In the genomic region with DNA sequence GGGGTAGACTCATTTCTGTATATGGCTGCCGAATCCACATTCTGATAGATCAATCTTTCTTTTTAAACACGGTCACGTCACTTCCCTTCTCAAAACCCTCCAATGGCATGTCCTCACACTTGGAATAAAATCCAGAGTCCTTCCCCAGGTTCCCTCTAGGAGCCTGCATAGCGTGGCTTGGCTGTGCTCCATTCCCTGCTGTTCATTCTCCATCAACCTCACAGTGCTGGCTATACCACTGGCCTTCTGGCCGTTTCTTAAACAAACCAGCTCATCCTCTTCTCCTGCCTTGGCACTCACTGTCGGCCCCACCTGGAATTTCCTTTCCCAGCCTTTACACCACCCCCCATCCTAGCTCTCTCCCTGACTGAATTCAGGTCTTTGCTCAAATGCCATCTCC, we compare ENCODE assay signal across 2 cellular contexts.
TF ChIP-seq lines count a peak whose summit lies in the region.

No MANE protein-coding gene starts in this region.

TF ChIP-seq in A549, 52 proteins besides CTCF, POLR2A, EP300 and RAD21 (continued from another document):
- TF ChIP-seq MAFK (IDR thresholded peaks at IDR 0.05; ENCODE audit: partially characterized antibody) = no peak
- no peak for TF ChIP-seq ZC3H11A (IDR thresholded peaks at IDR 0.05)
- TF ChIP-seq, protein P1, sequence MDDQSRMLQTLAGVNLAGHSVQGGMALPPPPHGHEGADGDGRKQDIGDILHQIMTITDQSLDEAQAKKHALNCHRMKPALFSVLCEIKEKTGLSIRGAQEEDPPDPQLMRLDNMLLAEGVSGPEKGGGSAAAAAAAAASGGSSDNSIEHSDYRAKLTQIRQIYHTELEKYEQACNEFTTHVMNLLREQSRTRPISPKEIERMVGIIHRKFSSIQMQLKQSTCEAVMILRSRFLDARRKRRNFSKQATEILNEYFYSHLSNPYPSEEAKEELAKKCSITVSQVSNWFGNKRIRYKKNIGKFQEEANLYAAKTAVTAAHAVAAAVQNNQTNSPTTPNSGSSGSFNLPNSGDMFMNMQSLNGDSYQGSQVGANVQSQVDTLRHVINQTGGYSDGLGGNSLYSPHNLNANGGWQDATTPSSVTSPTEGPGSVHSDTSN (IDR thresholded peaks at IDR 0.05) = no peak
- no peak for TF ChIP-seq KDM1A (IDR thresholded peaks at IDR 0.05; ENCODE audit: low read depth)
- TF ChIP-seq TFCP2L1 (CRISPR knock-in tag; IDR thresholded peaks at IDR 0.05) = no peak
TF ChIP-seq in A549: peak in this region for 0.

TF ChIP-seq in GM23338, 12 proteins besides CTCF, POLR2A, EP300 and RAD21 (continued from another document):
- TF ChIP-seq, protein P2, sequence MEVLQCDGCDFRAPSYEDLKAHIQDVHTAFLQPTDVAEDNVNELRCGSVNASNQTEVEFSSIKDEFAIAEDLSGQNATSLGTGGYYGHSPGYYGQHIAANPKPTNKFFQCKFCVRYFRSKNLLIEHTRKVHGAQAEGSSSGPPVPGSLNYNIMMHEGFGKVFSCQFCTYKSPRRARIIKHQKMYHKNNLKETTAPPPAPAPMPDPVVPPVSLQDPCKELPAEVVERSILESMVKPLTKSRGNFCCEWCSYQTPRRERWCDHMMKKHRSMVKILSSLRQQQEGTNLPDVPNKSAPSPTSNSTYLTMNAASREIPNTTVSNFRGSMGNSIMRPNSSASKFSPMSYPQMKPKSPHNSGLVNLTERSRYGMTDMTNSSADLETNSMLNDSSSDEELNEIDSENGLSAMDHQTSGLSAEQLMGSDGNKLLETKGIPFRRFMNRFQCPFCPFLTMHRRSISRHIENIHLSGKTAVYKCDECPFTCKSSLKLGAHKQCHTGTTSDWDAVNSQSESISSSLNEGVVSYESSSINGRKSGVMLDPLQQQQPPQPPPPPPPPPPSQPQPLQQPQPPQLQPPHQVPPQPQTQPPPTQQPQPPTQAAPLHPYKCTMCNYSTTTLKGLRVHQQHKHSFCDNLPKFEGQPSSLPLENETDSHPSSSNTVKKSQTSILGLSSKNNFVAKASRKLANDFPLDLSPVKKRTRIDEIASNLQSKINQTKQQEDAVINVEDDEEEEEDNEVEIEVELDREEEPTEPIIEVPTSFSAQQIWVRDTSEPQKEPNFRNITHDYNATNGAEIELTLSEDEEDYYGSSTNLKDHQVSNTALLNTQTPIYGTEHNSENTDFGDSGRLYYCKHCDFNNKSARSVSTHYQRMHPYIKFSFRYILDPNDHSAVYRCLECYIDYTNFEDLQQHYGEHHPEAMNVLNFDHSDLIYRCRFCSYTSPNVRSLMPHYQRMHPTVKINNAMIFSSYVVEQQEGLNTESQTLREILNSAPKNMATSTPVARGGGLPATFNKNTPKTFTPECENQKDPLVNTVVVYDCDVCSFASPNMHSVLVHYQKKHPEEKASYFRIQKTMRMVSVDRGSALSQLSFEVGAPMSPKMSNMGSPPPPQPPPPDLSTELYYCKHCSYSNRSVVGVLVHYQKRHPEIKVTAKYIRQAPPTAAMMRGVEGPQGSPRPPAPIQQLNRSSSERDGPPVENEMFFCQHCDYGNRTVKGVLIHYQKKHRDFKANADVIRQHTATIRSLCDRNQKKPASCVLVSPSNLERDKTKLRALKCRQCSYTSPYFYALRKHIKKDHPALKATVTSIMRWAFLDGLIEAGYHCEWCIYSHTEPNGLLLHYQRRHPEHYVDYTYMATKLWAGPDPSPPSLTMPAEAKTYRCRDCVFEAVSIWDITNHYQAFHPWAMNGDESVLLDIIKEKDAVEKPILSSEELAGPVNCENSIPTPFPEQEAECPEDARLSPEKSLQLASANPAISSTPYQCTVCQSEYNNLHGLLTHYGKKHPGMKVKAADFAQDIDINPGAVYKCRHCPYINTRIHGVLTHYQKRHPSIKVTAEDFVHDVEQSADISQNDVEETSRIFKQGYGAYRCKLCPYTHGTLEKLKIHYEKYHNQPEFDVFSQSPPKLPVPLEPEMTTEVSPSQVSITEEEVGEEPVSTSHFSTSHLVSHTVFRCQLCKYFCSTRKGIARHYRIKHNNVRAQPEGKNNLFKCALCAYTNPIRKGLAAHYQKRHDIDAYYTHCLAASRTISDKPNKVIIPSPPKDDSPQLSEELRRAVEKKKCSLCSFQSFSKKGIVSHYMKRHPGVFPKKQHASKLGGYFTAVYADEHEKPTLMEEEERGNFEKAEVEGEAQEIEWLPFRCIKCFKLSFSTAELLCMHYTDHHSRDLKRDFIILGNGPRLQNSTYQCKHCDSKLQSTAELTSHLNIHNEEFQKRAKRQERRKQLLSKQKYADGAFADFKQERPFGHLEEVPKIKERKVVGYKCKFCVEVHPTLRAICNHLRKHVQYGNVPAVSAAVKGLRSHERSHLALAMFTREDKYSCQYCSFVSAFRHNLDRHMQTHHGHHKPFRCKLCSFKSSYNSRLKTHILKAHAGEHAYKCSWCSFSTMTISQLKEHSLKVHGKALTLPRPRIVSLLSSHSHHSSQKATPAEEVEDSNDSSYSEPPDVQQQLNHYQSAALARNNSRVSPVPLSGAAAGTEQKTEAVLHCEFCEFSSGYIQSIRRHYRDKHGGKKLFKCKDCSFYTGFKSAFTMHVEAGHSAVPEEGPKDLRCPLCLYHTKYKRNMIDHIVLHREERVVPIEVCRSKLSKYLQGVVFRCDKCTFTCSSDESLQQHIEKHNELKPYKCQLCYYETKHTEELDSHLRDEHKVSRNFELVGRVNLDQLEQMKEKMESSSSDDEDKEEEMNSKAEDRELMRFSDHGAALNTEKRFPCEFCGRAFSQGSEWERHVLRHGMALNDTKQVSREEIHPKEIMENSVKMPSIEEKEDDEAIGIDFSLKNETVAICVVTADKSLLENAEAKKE (CRISPR knock-in tag; IDR thresholded peaks at IDR 0.05) = no peak
- TF ChIP-seq, protein P3, sequence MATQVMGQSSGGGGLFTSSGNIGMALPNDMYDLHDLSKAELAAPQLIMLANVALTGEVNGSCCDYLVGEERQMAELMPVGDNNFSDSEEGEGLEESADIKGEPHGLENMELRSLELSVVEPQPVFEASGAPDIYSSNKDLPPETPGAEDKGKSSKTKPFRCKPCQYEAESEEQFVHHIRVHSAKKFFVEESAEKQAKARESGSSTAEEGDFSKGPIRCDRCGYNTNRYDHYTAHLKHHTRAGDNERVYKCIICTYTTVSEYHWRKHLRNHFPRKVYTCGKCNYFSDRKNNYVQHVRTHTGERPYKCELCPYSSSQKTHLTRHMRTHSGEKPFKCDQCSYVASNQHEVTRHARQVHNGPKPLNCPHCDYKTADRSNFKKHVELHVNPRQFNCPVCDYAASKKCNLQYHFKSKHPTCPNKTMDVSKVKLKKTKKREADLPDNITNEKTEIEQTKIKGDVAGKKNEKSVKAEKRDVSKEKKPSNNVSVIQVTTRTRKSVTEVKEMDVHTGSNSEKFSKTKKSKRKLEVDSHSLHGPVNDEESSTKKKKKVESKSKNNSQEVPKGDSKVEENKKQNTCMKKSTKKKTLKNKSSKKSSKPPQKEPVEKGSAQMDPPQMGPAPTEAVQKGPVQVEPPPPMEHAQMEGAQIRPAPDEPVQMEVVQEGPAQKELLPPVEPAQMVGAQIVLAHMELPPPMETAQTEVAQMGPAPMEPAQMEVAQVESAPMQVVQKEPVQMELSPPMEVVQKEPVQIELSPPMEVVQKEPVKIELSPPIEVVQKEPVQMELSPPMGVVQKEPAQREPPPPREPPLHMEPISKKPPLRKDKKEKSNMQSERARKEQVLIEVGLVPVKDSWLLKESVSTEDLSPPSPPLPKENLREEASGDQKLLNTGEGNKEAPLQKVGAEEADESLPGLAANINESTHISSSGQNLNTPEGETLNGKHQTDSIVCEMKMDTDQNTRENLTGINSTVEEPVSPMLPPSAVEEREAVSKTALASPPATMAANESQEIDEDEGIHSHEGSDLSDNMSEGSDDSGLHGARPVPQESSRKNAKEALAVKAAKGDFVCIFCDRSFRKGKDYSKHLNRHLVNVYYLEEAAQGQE (IDR thresholded peaks at IDR 0.05; ENCODE audit: unreplicated experiment) = no peak
- TF ChIP-seq STAT1 (IDR thresholded peaks at IDR 0.05; ENCODE audit: unreplicated experiment) = no peak
- no peak for TF ChIP-seq EZH2phosphoT487 (IDR thresholded peaks at IDR 0.05; ENCODE audit: unreplicated experiment)
- TF ChIP-seq JUNB (IDR thresholded peaks at IDR 0.05; ENCODE audit: unreplicated experiment) = no peak
